7 cellular contexts compared by ENCODE assay signal in the genomic region with DNA sequence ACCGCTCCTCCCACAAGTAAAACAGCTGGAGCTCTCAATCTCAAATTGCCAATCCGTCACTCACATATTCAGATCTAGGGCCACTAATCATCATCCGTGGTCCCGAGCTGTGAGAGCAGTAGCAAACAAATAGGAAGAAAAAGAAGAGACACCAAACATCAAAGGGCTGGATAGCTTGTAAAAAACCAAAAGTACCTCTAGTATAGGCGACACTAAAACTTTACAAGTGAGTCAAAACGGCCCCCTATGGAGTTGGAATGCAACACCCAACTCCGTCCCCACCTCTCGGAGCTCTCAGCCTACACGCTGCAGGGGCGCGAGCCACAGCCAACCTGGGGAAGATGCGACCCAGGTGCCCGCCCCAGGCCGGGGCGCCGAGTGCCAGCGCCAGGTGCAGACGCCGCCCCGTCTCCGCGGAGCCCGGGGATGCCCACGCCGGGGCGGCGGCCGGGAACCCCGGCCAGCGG. TPM values are rescaled to one million over a fixed set of nuclear protein-coding genes. Genes with fewer than 3 reads are reported as not detected.
DNase-seq lines count a peak whose midpoint lies in the region; ATAC-seq and TF ChIP-seq lines count a peak whose summit lies in the region.

No MANE protein-coding gene starts in this region.

- H3K9me3 Mint-ChIP-seq in endodermal cell, result peaks cover 6% of the 10 kb centered on the region
- H3K9me3 Mint-ChIP-seq in naive B cell, result peaks cover 0 to 4% (median 0%) of the 10 kb centered on the region in 7 donors

- peaks cover 10% of the 10 kb centered on the region; the same call in 1 of the 2 replicates for H3F3A ChIP-seq in GM23248 (ENCODE audit: insufficient read depth)

- H3K27me3 ChIP-seq in GM23248 (replicated peaks; ENCODE audit: insufficient read depth) (no peaks in the 10 kb centered on the region), KMS-11 (ENCODE audit: insufficient read depth, low read depth) (no peaks in the 10 kb centered on the region), endodermal cell (ENCODE audit: control insufficient read depth, insufficient read depth, low read length, poor library complexity, severe bottlenecking) (no peaks in the 10 kb centered on the region), stomach (no peaks in the 10 kb centered on the region)

- WGBS in GM23248 (ENCODE audit: low coverage in 1 of 2, low lambda C conversion rate in 2 of 2, missing lambda C conversion rate in 2 of 2), 2 experiments, result 0 to 1% methylated on average over 17 to 30 of the region's 30 CpGs
- WGBS in endodermal cell (ENCODE audit: insufficient coverage in 1 of 2, insufficient read length in 1 of 2), 2 experiments, result 0 to 1% methylated on average over 7 to 30 of the region's 30 CpGs
- 1% methylated on average over 12 to 30 of the region's 30 CpGs for WGBS in stomach, 5 donors

- H3K4me3 Mint-ChIP-seq in endodermal cell, result peak overlapping the region; percentile 81
- H3K4me3 Mint-ChIP-seq in naive B cell, result peak overlapping the region; percentile 84 to 98 (median 93)

- H3K36me3 ChIP-seq in GM23248 (ENCODE audit: low read depth) (no peaks in the 10 kb centered on the region), KMS-11 (ENCODE audit: insufficient read depth) (no peaks in the 10 kb centered on the region; the same call in 1 of the 2 replicates), endodermal cell (ENCODE audit: control insufficient read depth, insufficient read depth, low read length) (peaks cover 15% of the 10 kb centered on the region), stomach (no peaks in the 10 kb centered on the region)

- H3K27ac ChIP-seq in GM23248, result peak overlapping the region; percentile 39
- peak overlapping the region; percentile 48 for H3K27ac ChIP-seq in KMS-11
- peak overlapping the region; percentile 69 for H3K27ac ChIP-seq in endodermal cell (ENCODE audit: low read depth, low read length)
- H3K27ac ChIP-seq in stomach, result peak overlapping the region; percentile 90 to 97 (median 93)

- in situ Hi-C loops in GM23248 (cut with MboI), result no loop called here

- H3K27me3 Mint-ChIP-seq in endodermal cell (ENCODE audit: insufficient read depth), result no peaks in the 10 kb centered on the region
- no peaks in the 10 kb centered on the region for H3K27me3 Mint-ChIP-seq in naive B cell

- peak overlapping the region; percentile 76 for H3K4me2 ChIP-seq in GM23248 (ENCODE audit: unreplicated experiment)
- H3K4me2 ChIP-seq in KMS-11, result peak overlapping the region; percentile 86

- H3K4me3 ChIP-seq in GM12875 (ENCODE audit: low read depth, low read length) (peak overlapping the region; percentile 88), GM23248 (peak overlapping the region; percentile 87), KMS-11 (IDR thresholded peaks at IDR 0.05; ENCODE audit: insufficient read depth, low read depth, low read length) (no peak overlapping the region), endodermal cell (ENCODE audit: low read length) (peak overlapping the region; percentile 84), stomach (peak overlapping the region; percentile 77 to 91 (median 84))

- DNase-seq in GM23248 (peak; percentile 61), endodermal cell (peak; percentile 87), naive B cell (no peak), stomach (peak; percentile 42)
- DNase-seq in activated CD4-positive, alpha-beta T cell treated with anti-CD3 and anti-CD28 coated beads for 48 hours, result peak; percentile 60

- H3K79me2 ChIP-seq in GM23248 (ENCODE audit: insufficient read depth) (peaks cover 52% of the 10 kb centered on the region), KMS-11 (ENCODE audit: insufficient read depth, low read depth) (peaks cover 48% of the 10 kb centered on the region)

- no peaks in the 10 kb centered on the region for H3K4me1 ChIP-seq in GM23248 (ENCODE audit: insufficient read depth)
- peaks cover 49% of the 10 kb centered on the region for H3K4me1 ChIP-seq in KMS-11 (ENCODE audit: low read depth, poor library complexity, severe bottlenecking)
- peaks cover 2% of the 10 kb centered on the region for H3K4me1 ChIP-seq in endodermal cell (ENCODE audit: control insufficient read depth, insufficient read depth, low read length)
- peaks cover 0 to 47% (median 31%) of the 10 kb centered on the region in 4 donors for H3K4me1 ChIP-seq in stomach

- intact Hi-C loops in stomach (cut with DNase I; ENCODE audit: low total_unique reads), result no loop called here

- no peaks in the 10 kb centered on the region for H3K9me2 ChIP-seq in GM23248 (ENCODE audit: insufficient read depth)

- peak overlapping the region; percentile 83 for H3K9ac ChIP-seq in GM23248
- H3K9ac ChIP-seq in KMS-11, result peak overlapping the region; percentile 69
- peak overlapping the region; percentile 84 for H3K9ac ChIP-seq in endodermal cell (ENCODE audit: extremely low read depth, low read length, poor library complexity, severe bottlenecking)

- H2AFZ ChIP-seq in GM23248, result peak overlapping the region; percentile 94
- peak overlapping the region; percentile 88 for H2AFZ ChIP-seq in KMS-11 (ENCODE audit: low read depth)

- H3K27ac Mint-ChIP-seq in endodermal cell, result peak overlapping the region; percentile 94
- H3K27ac Mint-ChIP-seq in naive B cell, result peak overlapping the region; percentile 72 to 98 (median 94)

- H3K36me3 Mint-ChIP-seq in endodermal cell (ENCODE audit: low read depth), result peaks cover 23% of the 10 kb centered on the region
- H3K36me3 Mint-ChIP-seq in naive B cell, result peaks cover 15 to 18% of the 10 kb centered on the region in 2 donors

- H3K4me1 Mint-ChIP-seq in endodermal cell (peaks cover 20% of the 10 kb centered on the region), naive B cell (peaks cover 26 to 48% (median 27%) of the 10 kb centered on the region in 3 donors)

- H4K20me1 ChIP-seq in GM23248 (ENCODE audit: insufficient read depth) (no peaks in the 10 kb centered on the region), KMS-11 (ENCODE audit: insufficient read depth) (peaks cover 8% of the 10 kb centered on the region; the same call in 1 of the 2 replicates)

- no peak for TF ChIP-seq EP300 in stomach (IDR thresholded peaks at IDR 0.05)

- TF ChIP-seq CTCF in GM12875 (IDR thresholded peaks at IDR 0.05; ENCODE audit: borderline replicate concordance, insufficient read depth, low read depth, low read length), result no peak
- no peak for TF ChIP-seq CTCF in KMS-11 (conservative IDR thresholded peaks at IDR 0.05; ENCODE audit: low read depth, low read length)
- TF ChIP-seq CTCF in endodermal cell (conservative IDR thresholded peaks at IDR 0.05), result no peak
- TF ChIP-seq CTCF in stomach (IDR thresholded peaks at IDR 0.05), result no peak

- H3K9me3 ChIP-seq in GM23248 (ENCODE audit: low read depth), result no peaks in the 10 kb centered on the region
- H3K9me3 ChIP-seq in endodermal cell (ENCODE audit: control insufficient read depth, low read length), result peaks cover 6% of the 10 kb centered on the region
- H3K9me3 ChIP-seq in stomach, result no peaks in the 10 kb centered on the region

- ATAC-seq in naive B cell (ENCODE audit: low read depth in 2 of 2), result peak; percentile 73 to 78

- TF ChIP-seq POLR2A in stomach (IDR thresholded peaks at IDR 0.05), result no peak

RNA-seq across cellular contexts. Expression of a gene that starts 0.6 kb away (rescaled TPM):
- total RNA-seq in GM23248 (2014; rRNA removed; shearing (Covaris generic)), result 38.6 and 43.5 TPM in 2 replicates
- polyA plus RNA-seq in GM23248 (2016; fragmentation: Nextera tagmentation; extraction: Ambion mirVana), result 52.4 and 53.1 TPM in 2 replicates
- 10 to 100 TPM; 61.3 to 61.5 TPM for total RNA-seq in endodermal cell
- 54.5 TPM for polyA plus RNA-seq in endodermal cell (2013, experiment 1 of 2)
- 53.0 TPM for polyA plus RNA-seq in endodermal cell (2013, experiment 2 of 2)
- polyA plus RNA-seq in naive B cell (ENCODE audit: low read depth in 6 of 6), result 100 to 1,000 TPM in 3 of 6 donors, 10 to 100 TPM in 3; 79.8 to 115 (median 101) TPM
- 100 to 1,000 TPM in 1 of 5 donors, 10 to 100 TPM in 4; 15.2 to 147 (median 23.3) TPM for total RNA-seq in stomach
- polyA plus RNA-seq in stomach, result 10 to 100 TPM; 25.2 to 32.5 (median 26.9) TPM

Comparison
In these comparisons a context has a peak if more than half of its experiments do, and no peak if none do; other contexts are left out.
1. H3K27ac ChIP-seq: peak in every context shown above with its lines; median percentile 93 in stomach; 69 in endodermal cell; 48 in KMS-11; 39 in GM23248.